ENCODE assay signal across 10 cellular contexts in the genomic region with DNA sequence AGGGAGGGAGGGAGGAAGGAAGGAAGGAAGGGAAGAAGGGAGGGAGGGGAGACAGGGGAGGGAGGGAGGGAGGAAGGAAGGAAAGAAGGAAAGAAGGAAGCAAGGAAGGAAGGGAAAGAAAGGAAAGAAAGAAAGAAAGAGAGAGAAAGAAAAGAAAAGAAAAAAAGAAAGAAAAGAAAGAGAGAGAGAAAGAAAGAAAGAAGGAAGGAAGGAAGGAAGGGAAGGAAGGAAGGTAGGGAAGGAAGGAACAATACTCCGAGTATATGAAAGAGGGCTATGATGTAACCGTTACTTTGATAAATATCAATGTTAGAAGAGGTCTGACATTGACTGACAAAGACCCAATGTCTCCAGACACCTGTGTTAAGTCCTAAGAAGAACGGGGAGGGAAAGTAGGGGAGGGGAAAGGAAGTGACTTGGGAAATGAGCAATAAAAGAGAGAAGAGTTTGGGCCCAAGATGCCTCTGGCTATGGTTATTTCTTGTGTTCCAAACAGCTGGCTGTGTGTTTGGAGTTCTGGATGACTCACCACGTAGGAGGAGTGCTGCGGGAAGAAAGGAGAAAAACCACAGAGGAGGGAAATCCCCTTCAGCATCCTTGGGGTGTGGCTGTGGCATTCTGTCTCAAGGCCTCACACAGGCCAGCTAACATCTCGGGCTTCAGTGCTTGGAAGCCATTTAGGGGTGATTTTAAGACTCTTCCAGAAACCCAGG. TPM values are rescaled to one million over a fixed set of nuclear protein-coding genes. Genes with fewer than 3 reads are reported as not detected.
DNase-seq lines count a peak whose midpoint lies in the region; ATAC-seq, FAIRE-seq and TF ChIP-seq lines count a peak whose summit lies in the region.
"Had no signal": no experiment of that assay in that cellular context is flagged by ENCODE, and none has a peak within 500 bp of the region (broad histone marks: within the 10 kb centered on the region; RNA-seq: fewer than 3 reads in every experiment).

No MANE protein-coding gene starts in this region.

- no peaks in the 10 kb centered on the region for H3K9me3 Mint-ChIP-seq in activated T-cell treated with anti-CD3 and anti-CD28 coated beads, Interleukin-2, amount 50 U/mL, for 4 hours
- H3K9me3 Mint-ChIP-seq: nephron had no signal

- DNase-seq in A172 (ENCODE audit: low spot score) (peak; percentile 96), H54 (ENCODE audit: insufficient read length, low spot score) (peak; percentile 74), iris pigment epithelial cell (ENCODE audit: low read depth) (peak; percentile 89), NCI-H1417 treated with DMSO at 0.1 percent for 48 hours (lab: John Stamatoyannopoulos, UW) (no peak)
- no peak for DNase-seq in activated T-cell treated with anti-CD3 and anti-CD28 coated beads, Interleukin-2, amount 50 U/mL, for 4 hours

- peaks cover 11% of the 10 kb centered on the region for H3K27me3 Mint-ChIP-seq in activated T-cell treated with anti-CD3 and anti-CD28 coated beads, Interleukin-2, amount 50 U/mL, for 4 hours (ENCODE audit: low read depth)

- peaks cover 6% of the 10 kb centered on the region for H3K4me1 Mint-ChIP-seq in activated T-cell treated with anti-CD3 and anti-CD28 coated beads, Interleukin-2, amount 50 U/mL, for 4 hours (ENCODE audit: low read depth)

- no peak overlapping the region for H3K4me3 Mint-ChIP-seq in activated T-cell treated with anti-CD3 and anti-CD28 coated beads, Interleukin-2, amount 50 U/mL, for 4 hours
- H3K4me3 Mint-ChIP-seq: activated naive CD8-positive, alpha-beta T cell; nephron had no signal

- H3K36me3 Mint-ChIP-seq in activated T-cell treated with anti-CD3 and anti-CD28 coated beads, Interleukin-2, amount 50 U/mL, for 4 hours (ENCODE audit: insufficient read depth): no peaks in the 10 kb centered on the region
- H3K36me3 Mint-ChIP-seq: activated naive CD8-positive, alpha-beta T cell had no signal

- no peak for TF ChIP-seq POLR2A in H54 (IDR thresholded peaks at IDR 0.05; ENCODE audit: low read depth, low read length)

- peak; percentile 48 to 63 for ATAC-seq in activated T-cell treated with anti-CD3 and anti-CD28 coated beads, Interleukin-2, amount 50 U/mL, for 4 hours
- ATAC-seq in HG02678 (IDR thresholded peaks at IDR 0.05; ENCODE audit: unreplicated experiment) (no peak), HG02571 (IDR thresholded peaks at IDR 0.05; ENCODE audit: unreplicated experiment) (no peak), HG03432 (IDR thresholded peaks at IDR 0.05; ENCODE audit: unreplicated experiment) (no peak)

- peak; percentile 91 for FAIRE-seq in H54 (lab: Jason Lieb, UNC)

RNA-seq across cellular contexts. Expression of a gene that starts 37.0 kb away (rescaled TPM):
- total RNA-seq in A172 (2014; rRNA removed; shearing (Covaris generic)): not detected in 2 replicates
- total RNA-seq in activated T-cell treated with anti-CD3 and anti-CD28 coated beads, Interleukin-2, amount 50 U/mL, for 4 hours: not detected

Comparison
In these comparisons a context has a peak if more than half of its experiments do, and no peak if none do; other contexts are left out.
1. DNase-seq: peak in A172 (single experiment), H54 (single experiment) and iris pigment epithelial cell (single experiment); none in activated T-cell treated with anti-CD3 and anti-CD28 coated beads, Interleukin-2, amount 50 U/mL, for 4 hours (single experiment) and NCI-H1417 treated with DMSO at 0.1 percent for 48 hours (single experiment).
2. ATAC-seq: peak in activated T-cell treated with anti-CD3 and anti-CD28 coated beads, Interleukin-2, amount 50 U/mL, for 4 hours (2 of 2); none in HG02678 (single experiment), HG02571 (single experiment) and HG03432 (single experiment).